In genomic region chr1:33361553-33362262, GRCh38 we compare ENCODE assay signal across 14 cellular contexts. TPM values are rescaled to one million over a fixed set of nuclear protein-coding genes. Genes with fewer than 3 reads are reported as not detected.
A peak's percentile ranks its signal among the peaks of the same experiment; 100 is the strongest.
DNase-seq lines count a peak whose midpoint lies in the region; ATAC-seq and TF ChIP-seq lines count a peak whose summit lies in the region.
"Had no signal": no experiment of that assay in that cellular context is flagged by ENCODE, and none has a peak within 500 bp of the region (broad histone marks: within the 10 kb centered on the region; RNA-seq: fewer than 3 reads in every experiment).

No MANE protein-coding gene starts in this region.

- no peak for TF ChIP-seq POLR2A in gastroesophageal sphincter (IDR thresholded peaks at IDR 0.05)

- no peaks in the 10 kb centered on the region for H3K27me3 ChIP-seq in gastroesophageal sphincter

- no peak overlapping the region for H3K4me3 Mint-ChIP-seq in T-helper 17 cell
- H3K4me3 Mint-ChIP-seq in nephron progenitor cell = peak overlapping the region; percentile 59
- H3K4me3 Mint-ChIP-seq in activated T-cell treated with anti-CD3 and anti-CD28 coated beads, Interleukin-2, amount 50 U/mL, for 24 hours = no peak overlapping the region
- H3K4me3 Mint-ChIP-seq: activated B cell treated with CpG ODN at 0.5 μM for 24 hours had no signal

- no peaks in the 10 kb centered on the region for H3K36me3 Mint-ChIP-seq in T-helper 17 cell (ENCODE audit: low read depth)
- H3K36me3 Mint-ChIP-seq in nephron progenitor cell (ENCODE audit: low read depth) = peaks cover 54% of the 10 kb centered on the region
- H3K36me3 Mint-ChIP-seq in activated T-cell treated with anti-CD3 and anti-CD28 coated beads, Interleukin-2, amount 50 U/mL, for 24 hours (ENCODE audit: low read depth) = no peaks in the 10 kb centered on the region

- H3K27ac Mint-ChIP-seq in T-helper 17 cell = peak overlapping the region; percentile 66
- H3K27ac Mint-ChIP-seq in nephron progenitor cell = peak overlapping the region; percentile 97
- H3K27ac Mint-ChIP-seq in activated T-cell treated with anti-CD3 and anti-CD28 coated beads, Interleukin-2, amount 50 U/mL, for 24 hours = no peak overlapping the region
- H3K27ac Mint-ChIP-seq: activated B cell treated with CpG ODN at 0.5 μM for 24 hours had no signal

- 59 to 71% methylated on average over 8 to 11 of the region's 11 CpGs for WGBS in gastroesophageal sphincter (ENCODE audit: low coverage in 1 of 2), 2 donors

- no peak overlapping the region for H3K4me3 ChIP-seq in gastroesophageal sphincter

- no peak for TF ChIP-seq EP300 in gastroesophageal sphincter (IDR thresholded peaks at IDR 0.05)

- peaks cover 6% of the 10 kb centered on the region for H3K4me1 Mint-ChIP-seq in T-helper 17 cell
- H3K4me1 Mint-ChIP-seq in nephron progenitor cell = peaks cover 88% of the 10 kb centered on the region
- H3K4me1 Mint-ChIP-seq in activated T-cell treated with anti-CD3 and anti-CD28 coated beads, Interleukin-2, amount 50 U/mL, for 24 hours (ENCODE audit: low read depth) = no peaks in the 10 kb centered on the region

- peaks cover 0 to 11% of the 10 kb centered on the region in 2 donors for H3K36me3 ChIP-seq in gastroesophageal sphincter

- peaks cover 0 to 65% (median 28%) of the 10 kb centered on the region in 3 donors for H3K4me1 ChIP-seq in gastroesophageal sphincter

- ATAC-seq in T-helper 17 cell = no peak
- no peak for ATAC-seq in gastroesophageal sphincter
- ATAC-seq in HG02763 (IDR thresholded peaks at IDR 0.05; ENCODE audit: unreplicated experiment) = no peak

- peak overlapping the region in 3 of 4 donors; percentile 65 to 79 (median 75) for H3K27ac ChIP-seq in gastroesophageal sphincter

- no peaks in the 10 kb centered on the region for H3K9me3 Mint-ChIP-seq in nephron progenitor cell
- H3K9me3 Mint-ChIP-seq in activated T-cell treated with anti-CD3 and anti-CD28 coated beads, Interleukin-2, amount 50 U/mL, for 24 hours = no peaks in the 10 kb centered on the region
- H3K9me3 Mint-ChIP-seq: activated B cell treated with CpG ODN at 0.5 μM for 24 hours had no signal

- peak; percentile 54 for DNase-seq in CMK (ENCODE audit: low read depth)
- DNase-seq in T-helper 17 cell = no peak
- no peak for DNase-seq in nephron progenitor cell
- no peak for DNase-seq in activated T-cell treated with anti-CD3 and anti-CD28 coated beads, Interleukin-2, amount 50 U/mL, for 24 hours
- no peak for DNase-seq in activated CD4-positive, alpha-beta T cell treated with anti-CD3 and anti-CD28 coated beads, Interleukin-2, amount 50 U/mL, for 48 hours
- DNase-seq in NCI-H1105 (lab: John Stamatoyannopoulos, UW) = no peak
- DNase-seq: activated B cell treated with CpG ODN at 0.5 μM for 24 hours; activated effector memory CD4-positive, alpha-beta T cell treated with Interleukin-2 at 50 U/mL for 16 hours; hippocampal formation; NCI-H2029 had no signal

- H3K9me3 ChIP-seq in T-helper 17 cell (ENCODE audit: control insufficient read depth, low read length, poor library complexity, severe bottlenecking) (no peaks in the 10 kb centered on the region), gastroesophageal sphincter (no peaks in the 10 kb centered on the region)

- H3K27me3 Mint-ChIP-seq in T-helper 17 cell (peaks cover 4% of the 10 kb centered on the region), nephron progenitor cell (ENCODE audit: low read depth, poor library complexity) (peaks cover 3% of the 10 kb centered on the region)
- H3K27me3 Mint-ChIP-seq in activated T-cell treated with anti-CD3 and anti-CD28 coated beads, Interleukin-2, amount 50 U/mL, for 24 hours = no peaks in the 10 kb centered on the region

- TF ChIP-seq CTCF in gastroesophageal sphincter (IDR thresholded peaks at IDR 0.05) (no peak), nephron progenitor cell (IDR thresholded peaks at IDR 0.05) (no peak)

RNA-seq across cellular contexts. Expression of gene A3GALT2, which starts 40.8 kb away (rescaled TPM):
- total RNA-seq in T-helper 17 cell (under 1 TPM in 1 of 2 donors, not detected in 1; 0.37 TPM), gastroesophageal sphincter (under 1 TPM in 1 of 4 donors, not detected in 3; 0.67 TPM)
- total RNA-seq: activated B cell treated with CpG ODN at 0.5 μM for 24 hours, cerebellum, HT1080 had no signal
